Comparison of ENCODE assay signal across 11 cellular contexts in genomic region chr9:35827486-35827885, GRCh38. TPM values are rescaled to one million over a fixed set of nuclear protein-coding genes. Genes with fewer than 3 reads are reported as not detected.
DNase-seq lines count a peak whose midpoint lies in the region; FAIRE-seq and TF ChIP-seq lines count a peak whose summit lies in the region.
"Had no signal": no experiment of that assay in that cellular context is flagged by ENCODE, and none has a peak within 500 bp of the region (broad histone marks: within the 10 kb centered on the region; RNA-seq: fewer than 3 reads in every experiment).

No MANE protein-coding gene starts in this region.

- TF ChIP-seq POLR2A in H54 (IDR thresholded peaks at IDR 0.05; ENCODE audit: low read depth, low read length) = no peak

- peak overlapping the region; percentile 99 for H3K4me3 Mint-ChIP-seq in activated naive CD8-positive, alpha-beta T cell
- H3K4me3 Mint-ChIP-seq in activated naive CD8-positive, alpha-beta T cell treated with anti-CD3 and anti-CD28 coated beads for 36 hours = no peak overlapping the region
- H3K4me3 Mint-ChIP-seq in immature natural killer cell = peak overlapping the region; percentile 43 to 98 (median 90)

- no peaks in the 10 kb centered on the region for H3K9me3 Mint-ChIP-seq in activated naive CD8-positive, alpha-beta T cell (ENCODE audit: low read depth)
- no peaks in the 10 kb centered on the region for H3K9me3 Mint-ChIP-seq in activated naive CD8-positive, alpha-beta T cell treated with anti-CD3 and anti-CD28 coated beads for 36 hours
- no peaks in the 10 kb centered on the region for H3K9me3 Mint-ChIP-seq in immature natural killer cell

- H3K27me3 Mint-ChIP-seq in activated naive CD8-positive, alpha-beta T cell = no peaks in the 10 kb centered on the region
- no peaks in the 10 kb centered on the region for H3K27me3 Mint-ChIP-seq in activated naive CD8-positive, alpha-beta T cell treated with anti-CD3 and anti-CD28 coated beads for 36 hours
- peaks cover 0 to 4% (median 4%) of the 10 kb centered on the region in 3 donors for H3K27me3 Mint-ChIP-seq in immature natural killer cell (ENCODE audit: low read depth in 3 of 3)

- no peak for DNase-seq in activated naive CD8-positive, alpha-beta T cell treated with anti-CD3 and anti-CD28 coated beads for 36 hours
- peak; percentile 84 for DNase-seq in amniotic epithelial cell (ENCODE audit: low read depth)
- no peak for DNase-seq in immature natural killer cell
- DNase-seq in H54 (ENCODE audit: insufficient read length, low spot score) = no peak
- no peak for DNase-seq in NCI-H510A (lab: John Stamatoyannopoulos, UW)
- DNase-seq in effector CD4-positive, alpha-beta T cell = no peak
- no peak for DNase-seq in NCI-H2196 treated with DMSO at 0.1 percent for 48 hours (lab: John Stamatoyannopoulos, UW; ENCODE audit: unreplicated experiment)
- DNase-seq: activated naive CD4-positive, alpha-beta T cell treated with anti-CD3 and anti-CD28 coated beads, Interleukin-2, amount 50 U/mL, for 16 hours; kidney glomerular epithelial cell; stimulated activated CD4-positive, alpha-beta T cell treated with anti-CD3 and anti-CD28 coated beads, Interleukin-2, amount 100 ng/mL, for 24 hours had no signal

- H3K4me1 Mint-ChIP-seq in activated naive CD8-positive, alpha-beta T cell (ENCODE audit: low read depth) = peaks cover 28% of the 10 kb centered on the region
- peaks cover 20% of the 10 kb centered on the region for H3K4me1 Mint-ChIP-seq in activated naive CD8-positive, alpha-beta T cell treated with anti-CD3 and anti-CD28 coated beads for 36 hours
- H3K4me1 Mint-ChIP-seq in immature natural killer cell = peaks cover 13 to 26% of the 10 kb centered on the region in 2 donors

- FAIRE-seq in H54 (lab: Jason Lieb, UNC) = no peak

- H3K36me3 Mint-ChIP-seq in activated naive CD8-positive, alpha-beta T cell = no peaks in the 10 kb centered on the region
- H3K36me3 Mint-ChIP-seq in activated naive CD8-positive, alpha-beta T cell treated with anti-CD3 and anti-CD28 coated beads for 36 hours = no peaks in the 10 kb centered on the region
- no peaks in the 10 kb centered on the region for H3K36me3 Mint-ChIP-seq in immature natural killer cell

- H3K27ac Mint-ChIP-seq in activated naive CD8-positive, alpha-beta T cell = peak overlapping the region; percentile 8
- no peak overlapping the region for H3K27ac Mint-ChIP-seq in activated naive CD8-positive, alpha-beta T cell treated with anti-CD3 and anti-CD28 coated beads for 36 hours
- H3K27ac Mint-ChIP-seq in immature natural killer cell = peak overlapping the region in 3 of 6 donors; percentile 23 to 83 (median 60)

RNA-seq across cellular contexts. Expression of gene FAM221B, which starts 1.0 kb away (rescaled TPM):
- not detected for total RNA-seq in activated naive CD8-positive, alpha-beta T cell treated with anti-CD3 and anti-CD28 coated beads for 36 hours
- polyA plus RNA-seq in immature natural killer cell = not detected

RNA-seq across cellular contexts. Expression of gene TMEM8B, which starts 1.5 kb away (rescaled TPM):
- 1 to 10 TPM; 2.8 to 3.1 TPM for total RNA-seq in activated naive CD8-positive, alpha-beta T cell treated with anti-CD3 and anti-CD28 coated beads for 36 hours
- polyA plus RNA-seq in immature natural killer cell = 1 to 10 TPM; 1.1 to 2.1 (median 1.6) TPM

RNA-seq across cellular contexts. Expression of gene HINT2, which starts 12.6 kb away (rescaled TPM):
- 10 to 100 TPM; 65.0 to 70.1 TPM for total RNA-seq in activated naive CD8-positive, alpha-beta T cell treated with anti-CD3 and anti-CD28 coated beads for 36 hours
- polyA plus RNA-seq in immature natural killer cell = 100 to 1,000 TPM; 105 to 124 (median 122) TPM

RNA-seq across cellular contexts. Expression of gene SPAG8, which starts 15.4 kb away (rescaled TPM):
- 1 to 10 TPM in 1 of 2 experiments, under 1 TPM in 1; 0.68 to 1.0 TPM for total RNA-seq in activated naive CD8-positive, alpha-beta T cell treated with anti-CD3 and anti-CD28 coated beads for 36 hours
- 1 to 10 TPM in 1 of 3 donors, under 1 TPM in 1, not detected in 1; 0.43 to 2.1 TPM for polyA plus RNA-seq in immature natural killer cell

RNA-seq across cellular contexts. Expression of gene NPR2, which starts 36.1 kb away (rescaled TPM):
- 1 to 10 TPM; 4.7 to 8.9 TPM for total RNA-seq in activated naive CD8-positive, alpha-beta T cell treated with anti-CD3 and anti-CD28 coated beads for 36 hours
- under 1 TPM in 1 of 3 donors, not detected in 2; 0.46 TPM for polyA plus RNA-seq in immature natural killer cell
